1 cellular context compared by ENCODE assay signal in the genomic region with DNA sequence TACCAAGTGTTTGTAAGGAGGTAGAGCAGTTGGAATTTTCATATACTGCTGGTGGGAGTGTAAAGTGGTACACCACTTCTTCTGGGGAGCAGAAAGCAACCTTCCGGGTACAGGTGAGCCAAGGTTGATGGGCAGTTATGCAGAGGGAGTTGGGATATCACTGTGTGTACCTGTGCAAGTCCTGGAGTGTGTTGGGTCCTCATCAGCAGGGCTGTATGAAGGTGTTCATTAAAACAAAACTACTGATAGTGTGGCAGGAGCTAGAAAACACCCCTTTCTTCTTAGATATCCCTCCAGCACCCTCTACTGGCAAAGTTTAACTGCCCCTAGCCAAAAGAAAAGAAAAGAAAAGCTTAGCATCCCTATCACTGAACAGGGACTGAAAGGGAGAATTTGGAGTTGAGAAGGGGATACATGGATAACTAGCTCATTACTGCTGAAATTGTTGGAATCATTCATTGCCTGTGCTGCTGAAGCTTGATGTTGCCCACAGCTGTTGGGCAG.
A peak's percentile ranks its signal among the peaks of the same experiment; 100 is the strongest.
TF ChIP-seq lines count a peak whose summit lies in the region.

No MANE protein-coding gene starts in this region.

TF ChIP-seq in K562, 482 proteins besides CTCF, POLR2A, EP300 and RAD21 (continued from another document):
- TF ChIP-seq, protein P1, sequence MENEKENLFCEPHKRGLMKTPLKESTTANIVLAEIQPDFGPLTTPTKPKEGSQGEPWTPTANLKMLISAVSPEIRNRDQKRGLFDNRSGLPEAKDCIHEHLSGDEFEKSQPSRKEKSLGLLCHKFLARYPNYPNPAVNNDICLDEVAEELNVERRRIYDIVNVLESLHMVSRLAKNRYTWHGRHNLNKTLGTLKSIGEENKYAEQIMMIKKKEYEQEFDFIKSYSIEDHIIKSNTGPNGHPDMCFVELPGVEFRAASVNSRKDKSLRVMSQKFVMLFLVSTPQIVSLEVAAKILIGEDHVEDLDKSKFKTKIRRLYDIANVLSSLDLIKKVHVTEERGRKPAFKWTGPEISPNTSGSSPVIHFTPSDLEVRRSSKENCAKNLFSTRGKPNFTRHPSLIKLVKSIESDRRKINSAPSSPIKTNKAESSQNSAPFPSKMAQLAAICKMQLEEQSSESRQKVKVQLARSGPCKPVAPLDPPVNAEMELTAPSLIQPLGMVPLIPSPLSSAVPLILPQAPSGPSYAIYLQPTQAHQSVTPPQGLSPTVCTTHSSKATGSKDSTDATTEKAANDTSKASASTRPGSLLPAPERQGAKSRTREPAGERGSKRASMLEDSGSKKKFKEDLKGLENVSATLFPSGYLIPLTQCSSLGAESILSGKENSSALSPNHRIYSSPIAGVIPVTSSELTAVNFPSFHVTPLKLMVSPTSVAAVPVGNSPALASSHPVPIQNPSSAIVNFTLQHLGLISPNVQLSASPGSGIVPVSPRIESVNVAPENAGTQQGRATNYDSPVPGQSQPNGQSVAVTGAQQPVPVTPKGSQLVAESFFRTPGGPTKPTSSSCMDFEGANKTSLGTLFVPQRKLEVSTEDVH (IDR thresholded peaks at IDR 0.05; ENCODE audit: low read depth, partially characterized antibody), result no peak
- TF ChIP-seq MTA3 (IDR thresholded peaks at IDR 0.05; ENCODE audit: borderline replicate concordance), result peak; percentile 48; the same call in 1 of the 2 replicates
- no peak for TF ChIP-seq ZNF511 (CRISPR knock-in tag; IDR thresholded peaks at IDR 0.05)
- TF ChIP-seq ZNF764 (CRISPR knock-in tag; IDR thresholded peaks at IDR 0.05; ENCODE audit: low read depth), result no peak
- no peak for TF ChIP-seq TAF7 (tag; IDR thresholded peaks at IDR 0.05)
- no peak for TF ChIP-seq ARID1B (IDR thresholded peaks at IDR 0.05)
- no peak for TF ChIP-seq ZNF395 (CRISPR knock-in tag; IDR thresholded peaks at IDR 0.05)
- TF ChIP-seq PREB (CRISPR knock-in tag; IDR thresholded peaks at IDR 0.05), result peak; percentile 89; the same call in 1 of the 2 replicates
- no peak for TF ChIP-seq ATF3 (IDR thresholded peaks at IDR 0.05)
- 0 out of 2 replicates have a peak, but pooled peaks have one; percentile 36 for TF ChIP-seq ATF3 (CRISPR knock-in tag; conservative IDR thresholded peaks at IDR 0.05)
- TF ChIP-seq ZSCAN32 (CRISPR knock-in tag; IDR thresholded peaks at IDR 0.05), result no peak
- TF ChIP-seq, protein P2, sequence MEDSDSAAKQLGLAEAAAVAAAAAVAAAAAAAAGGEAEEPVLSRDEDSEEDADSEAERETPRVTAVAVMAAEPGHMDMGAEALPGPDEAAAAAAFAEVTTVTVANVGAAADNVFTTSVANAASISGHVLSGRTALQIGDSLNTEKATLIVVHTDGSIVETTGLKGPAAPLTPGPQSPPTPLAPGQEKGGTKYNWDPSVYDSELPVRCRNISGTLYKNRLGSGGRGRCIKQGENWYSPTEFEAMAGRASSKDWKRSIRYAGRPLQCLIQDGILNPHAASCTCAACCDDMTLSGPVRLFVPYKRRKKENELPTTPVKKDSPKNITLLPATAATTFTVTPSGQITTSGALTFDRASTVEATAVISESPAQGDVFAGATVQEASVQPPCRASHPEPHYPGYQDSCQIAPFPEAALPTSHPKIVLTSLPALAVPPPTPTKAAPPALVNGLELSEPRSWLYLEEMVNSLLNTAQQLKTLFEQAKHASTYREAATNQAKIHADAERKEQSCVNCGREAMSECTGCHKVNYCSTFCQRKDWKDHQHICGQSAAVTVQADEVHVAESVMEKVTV (CRISPR knock-in tag; IDR thresholded peaks at IDR 0.05), result peak; percentile 55; the same call in 1 of the 2 replicates
- no peak for TF ChIP-seq MYNN (IDR thresholded peaks at IDR 0.05)
- TF ChIP-seq MYNN (CRISPR knock-in tag; IDR thresholded peaks at IDR 0.05), result no peak
- TF ChIP-seq, protein P3, sequence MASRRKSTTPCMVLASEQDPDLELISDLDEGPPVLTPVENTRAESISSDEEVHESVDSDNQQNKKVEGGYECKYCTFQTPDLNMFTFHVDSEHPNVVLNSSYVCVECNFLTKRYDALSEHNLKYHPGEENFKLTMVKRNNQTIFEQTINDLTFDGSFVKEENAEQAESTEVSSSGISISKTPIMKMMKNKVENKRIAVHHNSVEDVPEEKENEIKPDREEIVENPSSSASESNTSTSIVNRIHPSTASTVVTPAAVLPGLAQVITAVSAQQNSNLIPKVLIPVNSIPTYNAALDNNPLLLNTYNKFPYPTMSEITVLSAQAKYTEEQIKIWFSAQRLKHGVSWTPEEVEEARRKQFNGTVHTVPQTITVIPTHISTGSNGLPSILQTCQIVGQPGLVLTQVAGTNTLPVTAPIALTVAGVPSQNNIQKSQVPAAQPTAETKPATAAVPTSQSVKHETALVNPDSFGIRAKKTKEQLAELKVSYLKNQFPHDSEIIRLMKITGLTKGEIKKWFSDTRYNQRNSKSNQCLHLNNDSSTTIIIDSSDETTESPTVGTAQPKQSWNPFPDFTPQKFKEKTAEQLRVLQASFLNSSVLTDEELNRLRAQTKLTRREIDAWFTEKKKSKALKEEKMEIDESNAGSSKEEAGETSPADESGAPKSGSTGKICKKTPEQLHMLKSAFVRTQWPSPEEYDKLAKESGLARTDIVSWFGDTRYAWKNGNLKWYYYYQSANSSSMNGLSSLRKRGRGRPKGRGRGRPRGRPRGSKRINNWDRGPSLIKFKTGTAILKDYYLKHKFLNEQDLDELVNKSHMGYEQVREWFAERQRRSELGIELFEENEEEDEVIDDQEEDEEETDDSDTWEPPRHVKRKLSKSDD (conservative IDR thresholded peaks at IDR 0.05; ENCODE audit: low read length), result no peak
- TF ChIP-seq SOX6 (IDR thresholded peaks at IDR 0.05), result 0 out of 2 replicates have a peak, but pooled peaks have one; percentile 7
- TF ChIP-seq RBBP5 (IDR thresholded peaks at IDR 0.05; ENCODE audit: borderline replicate concordance, insufficient read depth, low read length, poor library complexity, severe bottlenecking), result no peak
- TF ChIP-seq ATF7 (IDR thresholded peaks at IDR 0.05), result 0 out of 2 replicates have a peak, but pooled peaks have one; percentile 24
- 0 out of 2 replicates have a peak, but pooled peaks have one; percentile 45 for TF ChIP-seq CEBPB (tag; IDR thresholded peaks at IDR 0.05)
- TF ChIP-seq POLR2AphosphoS5 (IDR thresholded peaks at IDR 0.05; ENCODE audit: control insufficient read depth, insufficient read depth, low read depth, low read length), result peak; percentile 42; the same call in 1 of the 2 replicates
